ENCODE assay signal across 16 cellular contexts in the genomic region with DNA sequence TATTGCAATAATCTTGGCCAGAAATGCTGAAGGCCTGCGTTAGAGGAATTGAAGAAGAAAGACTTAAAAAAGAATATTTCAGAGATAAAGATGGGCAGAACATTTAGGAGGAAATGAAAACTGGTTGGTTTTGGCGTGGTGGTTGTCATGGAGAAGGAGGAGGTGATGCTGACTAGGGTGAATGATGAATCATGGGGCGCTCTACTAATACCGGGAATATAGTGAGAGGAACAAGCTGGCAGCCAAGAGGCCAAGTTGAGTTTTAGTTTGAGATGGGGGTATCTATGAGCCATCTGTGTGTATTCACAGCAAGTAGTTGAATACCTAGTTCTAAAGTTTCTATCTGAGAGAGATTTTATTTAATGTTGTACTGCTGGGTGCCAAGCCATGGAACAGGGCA. TPM values are rescaled to one million over a fixed set of nuclear protein-coding genes. Genes with fewer than 3 reads are reported as not detected.
DNase-seq lines count a peak whose midpoint lies in the region; ATAC-seq, FAIRE-seq and TF ChIP-seq lines count a peak whose summit lies in the region.
"Had no signal": no experiment of that assay in that cellular context is flagged by ENCODE, and none has a peak within 500 bp of the region (broad histone marks: within the 10 kb centered on the region; RNA-seq: fewer than 3 reads in every experiment).

No MANE protein-coding gene starts in this region.

- 1% methylated on average over 4 of the region's 4 CpGs for WGBS in GM12878 (ENCODE audit: insufficient coverage, insufficient replicate concordance, low lambda C conversion rate, missing lambda C conversion rate)

- no peak for TF ChIP-seq EP300 in GM12878 (IDR thresholded peaks at IDR 0.05; ENCODE audit: borderline replicate concordance in 1 of 2, control insufficient read depth in 1 of 2, low read depth in 2 of 2, low read length in 2 of 2)

- SMC1A ChIA-PET in GM12878 (lab: Charles Lee; ENCODE audit: uncharacterized antibody, unreplicated experiment) = interaction anchor here (0.6 kb wide), 1 partner anchor 12 kb away, joined by 3 read pairs; no protein-coding TSS in a partner anchor

- intact Hi-C loops in GM12878 (cut with micrococcal nuclease; ENCODE audit: unreplicated experiment) = no loop called here

- H3K4me1 ChIP-seq in GM12878 (ENCODE audit: control insufficient read depth, insufficient read depth, low read length) = no peaks in the 10 kb centered on the region

- no peaks in the 10 kb centered on the region for H4K20me1 ChIP-seq in GM12878 (ENCODE audit: control insufficient read depth, insufficient read depth)

- no peaks in the 10 kb centered on the region for H3K9me3 ChIP-seq in GM12878 (replicated peaks; ENCODE audit: control insufficient read depth, insufficient read depth, low read length)

- H3K27me3 ChIP-seq in GM12878 (replicated peaks in 1 of 2; ENCODE audit: control insufficient read depth in 2 of 2, insufficient read depth in 2 of 2, low read length in 1 of 2) = 0 out of 4 replicates have a peak, but pooled peaks cover 0 to 1% of the 10 kb centered on the region in 2 experiments

- no peak for TF ChIP-seq RAD21 in GM12878 (IDR thresholded peaks at IDR 0.05; ENCODE audit: insufficient read depth, low read depth, low read length)

- H3K36me3 ChIP-seq in GM12878 (ENCODE audit: control insufficient read depth in 2 of 2, insufficient read depth in 2 of 2, low read length in 1 of 2) = no peaks in the 10 kb centered on the region

- RAD21 ChIA-PET in GM12878 (lab: Charles Lee; ENCODE audit: unreplicated experiment) = no interaction called here

- POLR2A ChIA-PET in GM12878 (lab: Charles Lee) = no interaction called here

- H3K27ac ChIP-seq in GM12878 (ENCODE audit: control insufficient read depth, insufficient read depth) = no peak overlapping the region
- H3K27ac ChIP-seq: VCaP had no signal

- TF ChIP-seq CTCF in GM12878 (IDR thresholded peaks at IDR 0.05 in 2 of 3, conservative IDR thresholded peaks at IDR 0.05 in 1 of 3; ENCODE audit: control insufficient read depth in 2 of 3, extremely low read depth in 1 of 3, insufficient read depth in 1 of 3, low read depth in 3 of 3, low read length in 3 of 3) = no peak

- CTCF ChIA-PET in GM12878 (lab: Yijun Ruan, JAX) = no interaction called here

- in situ Hi-C loops in GM12878 (cut with MboI) = no loop called here

- BruUV-seq in GM12878 (replicated peaks; lab: Mats Ljungman, UMichigan) = no TSS peak

- DNase-seq in GM12878 (ENCODE audit: low read depth, low spot score) = no peak
- DNase-seq in medulla oblongata (ENCODE audit: extremely low spot score) = no peak
- DNase-seq in NCI-H146 treated with DMSO at 0.1 percent for 48 hours (lab: John Stamatoyannopoulos, UW; ENCODE audit: unreplicated experiment) = no peak
- DNase-seq: effector memory CD8-positive, alpha-beta T cell; NCI-H2029 treated with DMSO at 0.1 percent for 48 hours; NCI-H524; SW 1271 had no signal

- H2AFZ ChIP-seq in GM12878 (ENCODE audit: control insufficient read depth, low read depth, low read length) = no peak overlapping the region

- ATAC-seq in GM18508 (IDR thresholded peaks at IDR 0.05; ENCODE audit: insufficient read depth, unreplicated experiment) (peak; percentile 88), GM18867 (IDR thresholded peaks at IDR 0.05; ENCODE audit: unreplicated experiment) (peak; percentile 93), HG03378 (IDR thresholded peaks at IDR 0.05; ENCODE audit: unreplicated experiment) (peak; percentile 62), GM12878 (peak; percentile 50), GM21360 (IDR thresholded peaks at IDR 0.05; ENCODE audit: unreplicated experiment) (no peak)
- ATAC-seq: effector memory CD8-positive, alpha-beta T cell; Panc1 had no signal

- H3K4me2 ChIP-seq in GM12878 (ENCODE audit: control insufficient read depth, insufficient read depth) = no peak overlapping the region

- TF ChIP-seq POLR2A in GM12878 (IDR thresholded peaks at IDR 0.05; ENCODE audit: low read depth, low read length) = no peak

- H3K9ac ChIP-seq in GM12878 (ENCODE audit: control insufficient read depth, insufficient read depth, low read length) = no peak overlapping the region

- no peak overlapping the region for H3K4me3 ChIP-seq in GM12878

- no peak for FAIRE-seq in GM12878 (lab: Jason Lieb, UNC)
- FAIRE-seq: D721Med, G401.6 had no signal

- H3K79me2 ChIP-seq in GM12878 (ENCODE audit: control insufficient read depth, insufficient read depth, low read length) = no peaks in the 10 kb centered on the region

TF ChIP-seq in GM12878, 131 proteins besides CTCF, POLR2A, EP300 and RAD21 (continues in another document):
- no peak for TF ChIP-seq BCLAF1 (IDR thresholded peaks at IDR 0.05)
- TF ChIP-seq, protein P1, sequence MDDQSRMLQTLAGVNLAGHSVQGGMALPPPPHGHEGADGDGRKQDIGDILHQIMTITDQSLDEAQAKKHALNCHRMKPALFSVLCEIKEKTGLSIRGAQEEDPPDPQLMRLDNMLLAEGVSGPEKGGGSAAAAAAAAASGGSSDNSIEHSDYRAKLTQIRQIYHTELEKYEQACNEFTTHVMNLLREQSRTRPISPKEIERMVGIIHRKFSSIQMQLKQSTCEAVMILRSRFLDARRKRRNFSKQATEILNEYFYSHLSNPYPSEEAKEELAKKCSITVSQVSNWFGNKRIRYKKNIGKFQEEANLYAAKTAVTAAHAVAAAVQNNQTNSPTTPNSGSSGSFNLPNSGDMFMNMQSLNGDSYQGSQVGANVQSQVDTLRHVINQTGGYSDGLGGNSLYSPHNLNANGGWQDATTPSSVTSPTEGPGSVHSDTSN (IDR thresholded peaks at IDR 0.05; ENCODE audit: insufficient replicate concordance, low read depth, low read length) = no peak
- no peak for TF ChIP-seq RB1 (IDR thresholded peaks at IDR 0.05; ENCODE audit: borderline replicate concordance)
- TF ChIP-seq NFIC (IDR thresholded peaks at IDR 0.05; ENCODE audit: low read depth, low read length) = no peak
- no peak for TF ChIP-seq USF1 (IDR thresholded peaks at IDR 0.05; ENCODE audit: borderline replicate concordance, extremely low read length, insufficient read depth, low read depth, low read length)
- TF ChIP-seq, protein P2, sequence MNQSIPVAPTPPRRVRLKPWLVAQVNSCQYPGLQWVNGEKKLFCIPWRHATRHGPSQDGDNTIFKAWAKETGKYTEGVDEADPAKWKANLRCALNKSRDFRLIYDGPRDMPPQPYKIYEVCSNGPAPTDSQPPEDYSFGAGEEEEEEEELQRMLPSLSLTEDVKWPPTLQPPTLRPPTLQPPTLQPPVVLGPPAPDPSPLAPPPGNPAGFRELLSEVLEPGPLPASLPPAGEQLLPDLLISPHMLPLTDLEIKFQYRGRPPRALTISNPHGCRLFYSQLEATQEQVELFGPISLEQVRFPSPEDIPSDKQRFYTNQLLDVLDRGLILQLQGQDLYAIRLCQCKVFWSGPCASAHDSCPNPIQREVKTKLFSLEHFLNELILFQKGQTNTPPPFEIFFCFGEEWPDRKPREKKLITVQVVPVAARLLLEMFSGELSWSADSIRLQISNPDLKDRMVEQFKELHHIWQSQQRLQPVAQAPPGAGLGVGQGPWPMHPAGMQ (IDR thresholded peaks at IDR 0.05; ENCODE audit: borderline replicate concordance) = no peak
- no peak for TF ChIP-seq SIX5 (IDR thresholded peaks at IDR 0.05; ENCODE audit: low read depth, low read length, severe bottlenecking)
- no peak for TF ChIP-seq WRNIP1 (IDR thresholded peaks at IDR 0.05; ENCODE audit: borderline replicate concordance, low read depth, low read length)

RNA-seq across cellular contexts. Expression of gene GAP43, which starts 6.8 kb away (rescaled TPM):
- total RNA-seq in GM12878 (2013; cell fraction: nucleolus; rRNA removed) = not detected in 2 replicates
- total RNA-seq in GM12878 (2014; rRNA removed) = not detected in 2 replicates
- not detected in 2 replicates for total RNA-seq in GM12878 (2014; rRNA removed; fragmentation: Illumina TruSeq; extraction: Trizol)
- total RNA-seq in GM12878 (2021) = not detected in 2 replicates
- polyA plus RNA-seq in GM12878 (2011; ENCODE audit: low read depth) = not detected
- polyA plus RNA-seq in GM12878 (2011; rRNA removed) = not detected in 2 replicates
- polyA plus RNA-seq in GM12878 (2011; cell fraction: cytosol; rRNA removed) = 0.03 TPM in 1 of 2 replicates, not detected in the other
- not detected in 2 replicates for polyA plus RNA-seq in GM12878 (2011; cell fraction: nucleus; rRNA removed)
- not detected in 2 replicates for polyA plus RNA-seq in GM12878 (2012)
- polyA plus RNA-seq in GM12878 (2014; fragmentation: Illumina TruSeq; extraction: Trizol) = 0.06 TPM in 1 of 2 replicates, not detected in the other
- polyA plus RNA-seq in GM12878 (2014; fragmentation: Nextera tagmentation; extraction: Ambion mirVana) = not detected
- polyA plus RNA-seq in GM12878 (2014; rRNA removed) = not detected in 2 replicates
- polyA plus RNA-seq in GM12878 (2016; fragmentation: Nextera tagmentation; extraction: Ambion mirVana) = under 1 TPM in 1 of 2 experiments, not detected in 1; 0.16 TPM
- polyA minus RNA-seq in GM12878 (2011; rRNA and poly(A)+ RNA removed) = not detected in 2 replicates
- polyA minus RNA-seq in GM12878 (2011; cell fraction: cytosol; rRNA and poly(A)+ RNA removed) = not detected in 2 replicates
- polyA minus RNA-seq in GM12878 (2011; cell fraction: nucleus; rRNA and poly(A)+ RNA removed) = not detected in 2 replicates
- total RNA-seq: mononuclear cell had no signal
